8 cellular contexts compared by ENCODE assay signal in genomic region chr4:42397635-42398447, GRCh38. TPM values are rescaled to one million over a fixed set of nuclear protein-coding genes. Genes with fewer than 3 reads are reported as not detected.
A peak's percentile ranks its signal among the peaks of the same experiment; 100 is the strongest.
DNase-seq lines count a peak whose midpoint lies in the region; ATAC-seq, FAIRE-seq and TF ChIP-seq lines count a peak whose summit lies in the region.

No MANE protein-coding gene starts in this region.

- FAIRE-seq in HepG2 (lab: Jason Lieb, UNC) = no peak

- TF ChIP-seq RAD21 in HepG2 (CRISPR knock-in tag; IDR thresholded peaks at IDR 0.05) = no peak

- in situ Hi-C loops in HepG2 (cut with HindIII; ENCODE audit: extremely low pct_ligation_motif_present, low pct_unique_long_range_greater_than_20kb) = no loop called here

- H3K36me3 ChIP-seq in MM.1S (replicated peaks; ENCODE audit: insufficient read depth, low read length) (no peaks in the 10 kb centered on the region), breast epithelium (no peaks in the 10 kb centered on the region), HepG2 (replicated peaks in 1 of 2; ENCODE audit: control insufficient read depth in 1 of 2, insufficient read depth in 2 of 2, low read length in 2 of 2) (no peaks in the 10 kb centered on the region), testis (ENCODE audit: low read depth, missing control alignments) (no peaks in the 10 kb centered on the region)

- peaks cover 24% of the 10 kb centered on the region for H3K27me3 ChIP-seq in MM.1S (replicated peaks; ENCODE audit: insufficient read depth, low read length)
- peaks cover 0 to 62% of the 10 kb centered on the region in 2 donors for H3K27me3 ChIP-seq in breast epithelium
- H3K27me3 ChIP-seq in HepG2 (ENCODE audit: control insufficient read depth in 1 of 2, insufficient read depth in 2 of 2, low read length in 2 of 2) = peaks cover 2 to 51% of the 10 kb centered on the region in 2 experiments
- H3K27me3 ChIP-seq in testis = no peaks in the 10 kb centered on the region

- 20% methylated on average over 5 of the region's 82 CpGs for WGBS in HepG2 (ENCODE audit: low lambda C conversion rate)
- WGBS in testis, 2 donors = 1 to 3% methylated on average over 13 to 65 of the region's 82 CpGs

- H3K4me3 ChIP-seq in MM.1S (ENCODE audit: low read length) (peak overlapping the region; percentile 71), breast epithelium (peak overlapping the region; percentile 41 to 64 (median 50)), HepG2 (replicated peaks in 1 of 3; ENCODE audit: insufficient read depth in 1 of 3, low read depth in 2 of 3, low read length in 3 of 3) (no peak overlapping the region), testis (peak overlapping the region; percentile 44 to 46)

- H4K20me1 ChIP-seq in MM.1S (ENCODE audit: insufficient read depth, low read length) = no peaks in the 10 kb centered on the region
- no peaks in the 10 kb centered on the region for H4K20me1 ChIP-seq in HepG2 (ENCODE audit: insufficient read depth, low read length)

- peak overlapping the region; percentile 69 for H2AFZ ChIP-seq in MM.1S (ENCODE audit: low read length)
- H2AFZ ChIP-seq in HepG2 (ENCODE audit: low read length) = no peak overlapping the region

- TF ChIP-seq EP300 in HepG2 (IDR thresholded peaks at IDR 0.05; ENCODE audit: low read depth in 2 of 2, low read length in 2 of 2) = no peak
- no peak for TF ChIP-seq EP300 in HepG2 (CRISPR knock-in tag; IDR thresholded peaks at IDR 0.05; ENCODE audit: borderline replicate concordance)

- H3K4me1 ChIP-seq in MM.1S (ENCODE audit: low read length) = 0 out of 2 replicates have a peak, but pooled peaks cover 3% of the 10 kb centered on the region
- no peaks in the 10 kb centered on the region for H3K4me1 ChIP-seq in breast epithelium
- no peaks in the 10 kb centered on the region for H3K4me1 ChIP-seq in HepG2 (ENCODE audit: insufficient read depth, low read length)
- peaks cover 6% of the 10 kb centered on the region for H3K4me1 ChIP-seq in testis

- no peaks in the 10 kb centered on the region for H3K9me3 ChIP-seq in MM.1S (replicated peaks; ENCODE audit: insufficient read depth, low read length)
- no peaks in the 10 kb centered on the region for H3K9me3 ChIP-seq in breast epithelium
- no peaks in the 10 kb centered on the region for H3K9me3 ChIP-seq in HepG2 (ENCODE audit: low read length)
- H3K9me3 ChIP-seq in testis = no peaks in the 10 kb centered on the region

- H3K9ac ChIP-seq in MM.1S (ENCODE audit: low read length) = no peak overlapping the region; the same call in 1 of the 2 replicates
- H3K9ac ChIP-seq in HepG2 (ENCODE audit: insufficient read depth, low read depth, low read length) = no peak overlapping the region

- CTCF ChIA-PET in GM10248 (lab: Yijun Ruan, JAX) = interaction anchor here (1.2 to 1.5 kb wide), 4 partner anchors 11 to 114 kb away, joined by 3 to 4 read pairs (median 4); no protein-coding TSS in a partner anchor
- CTCF ChIA-PET in HepG2 (lab: Yijun Ruan, JAX; ENCODE audit: low intra/inter-chr PET ratio, low total read pairs) = no interaction called here

- no peaks in the 10 kb centered on the region for H3K9me2 ChIP-seq in MM.1S (replicated peaks; ENCODE audit: insufficient read depth, low read length)

- no peak overlapping the region for H3K27ac ChIP-seq in MM.1S (ENCODE audit: low read length)
- H3K27ac ChIP-seq in breast epithelium = no peak overlapping the region
- H3K27ac ChIP-seq in HepG2 (ENCODE audit: extremely low read length, insufficient read depth, low read length) = no peak overlapping the region
- no peak overlapping the region for H3K27ac ChIP-seq in testis

- DNase-seq in GM10248 (ENCODE audit: extremely low spot score) (peak; percentile 38), MM.1S (peak; percentile 25), breast epithelium (ENCODE audit: low spot score in 2 of 2) (no peak), HepG2 (ENCODE audit: low spot score) (no peak), testis (no peak)

- H3K4me2 ChIP-seq in MM.1S (ENCODE audit: low read depth, low read length) (peak overlapping the region; percentile 99), HepG2 (ENCODE audit: low read depth, low read length) (no peak overlapping the region)

- POLR2A ChIA-PET in GM10248 (lab: Yijun Ruan, JAX) = no interaction called here
- POLR2A ChIA-PET in HepG2 (lab: Yijun Ruan, JAX) = no interaction called here

- ATAC-seq in GM21723 (IDR thresholded peaks at IDR 0.05; ENCODE audit: unreplicated experiment) = peak; percentile 47
- ATAC-seq in HepG2 = peak; percentile 42
- ATAC-seq in HG02970 (IDR thresholded peaks at IDR 0.05; ENCODE audit: low FRiP score, unreplicated experiment) = no peak
- ATAC-seq in HG03460 (IDR thresholded peaks at IDR 0.05; ENCODE audit: unreplicated experiment) = no peak

- H3F3A ChIP-seq in MM.1S (ENCODE audit: insufficient read depth, low read length) = no peaks in the 10 kb centered on the region

- BruUV-seq in HepG2 (replicated peaks; lab: Mats Ljungman, UMichigan) = no TSS peak

- no peaks in the 10 kb centered on the region for H3K79me2 ChIP-seq in MM.1S (ENCODE audit: low read length)
- H3K79me2 ChIP-seq in HepG2 (ENCODE audit: insufficient read depth, low read length) = no peaks in the 10 kb centered on the region

- intact Hi-C loops in breast epithelium (cut with DNase I; ENCODE audit: low total_unique reads) = no loop called here
- intact Hi-C loops in HepG2 (cut with micrococcal nuclease; ENCODE audit: unreplicated experiment) = no loop called here
- intact Hi-C loops in testis (cut with DNase I; ENCODE audit: low total_unique reads) = no loop called here

- no peak for TF ChIP-seq CTCF in GM10248 (IDR thresholded peaks at IDR 0.05; ENCODE audit: control extremely low read depth, extremely low read depth, low read depth, missing control alignments)
- TF ChIP-seq CTCF in MM.1S (IDR thresholded peaks at IDR 0.05; ENCODE audit: low read length) = no peak
- no peak for TF ChIP-seq CTCF in breast epithelium (IDR thresholded peaks at IDR 0.05)
- no peak for TF ChIP-seq CTCF in HepG2 (CRISPR knock-in tag; IDR thresholded peaks at IDR 0.05)
- TF ChIP-seq CTCF in testis (IDR thresholded peaks at IDR 0.05) = no peak

- TF ChIP-seq POLR2A in breast epithelium (IDR thresholded peaks at IDR 0.05) (no peak), HepG2 (IDR thresholded peaks at IDR 0.05; ENCODE audit: insufficient read depth in 1 of 2, low read depth in 2 of 2, low read length in 2 of 2) (no peak), testis (IDR thresholded peaks at IDR 0.05) (no peak)

TF ChIP-seq in HepG2, 621 proteins besides CTCF, POLR2A, EP300 and RAD21:
- no peak for TF ChIP-seq ZNF672 (CRISPR knock-in tag; IDR thresholded peaks at IDR 0.05)
- 0 out of 2 replicates have a peak, but pooled peaks have one; percentile 64 for TF ChIP-seq EZH2 (conservative IDR thresholded peaks at IDR 0.05; ENCODE audit: low read depth, low read length)
- TF ChIP-seq TMF1 (CRISPR knock-in tag; IDR thresholded peaks at IDR 0.05; ENCODE audit: low read depth) = no peak
TF ChIP-seq in HepG2: peak in this region for 1.

RNA-seq across cellular contexts. Expression of gene SHISA3, which starts 0.6 kb away (rescaled TPM):
- total RNA-seq in breast epithelium = 1 to 10 TPM in 1 of 3 donors, under 1 TPM in 2; 0.33 to 3.8 (median 0.73) TPM
- not detected in 2 replicates for total RNA-seq in HepG2 (2016; rRNA removed; fragmentation: Illumina TruSeq; extraction: Trizol)
- total RNA-seq in HepG2 (2016; cell fraction: cytosol; rRNA removed; fragmentation: Illumina TruSeq; extraction: Trizol; ENCODE audit: low read depth) = not detected in 2 replicates
- not detected in 2 replicates for total RNA-seq in HepG2 (2016; cell fraction: insoluble cytoplasmic fraction; rRNA removed; fragmentation: Illumina TruSeq; extraction: Trizol)
- total RNA-seq in HepG2 (2016; cell fraction: membrane; rRNA removed; fragmentation: Illumina TruSeq; extraction: Trizol) = not detected in 2 replicates
- not detected in 2 replicates for total RNA-seq in HepG2 (2016; cell fraction: nucleus; rRNA removed; fragmentation: Illumina TruSeq; extraction: Trizol)
- not detected in 2 replicates for polyA plus RNA-seq in HepG2 (2011; rRNA removed)
- not detected in 2 replicates for polyA plus RNA-seq in HepG2 (2011; cell fraction: cytosol; rRNA removed)
- not detected in 2 replicates for polyA plus RNA-seq in HepG2 (2011; cell fraction: nucleus; rRNA removed)
- not detected in 2 replicates for polyA plus RNA-seq in HepG2 (2012)
- polyA plus RNA-seq in HepG2 (2016; cell fraction: cytosol; fragmentation: Illumina TruSeq; extraction: Trizol; ENCODE audit: low read depth) = not detected in 2 replicates
- polyA plus RNA-seq in HepG2 (2016; cell fraction: insoluble cytoplasmic fraction; fragmentation: Illumina TruSeq; extraction: Trizol; ENCODE audit: low read depth) = not detected in 2 replicates
- polyA plus RNA-seq in HepG2 (2016; cell fraction: membrane; fragmentation: Illumina TruSeq; extraction: Trizol; ENCODE audit: low read depth) = not detected in 2 replicates
- polyA plus RNA-seq in HepG2 (2016; cell fraction: nucleus; fragmentation: Illumina TruSeq; extraction: Trizol; ENCODE audit: insufficient read depth, low read depth) = not detected in 2 replicates
- not detected in 2 replicates for polyA minus RNA-seq in HepG2 (2011; rRNA and poly(A)+ RNA removed; ENCODE audit: low replicate concordance)
- polyA minus RNA-seq in HepG2 (2011; cell fraction: cytosol; rRNA and poly(A)+ RNA removed) = not detected in 2 replicates
- polyA minus RNA-seq in HepG2 (2011; cell fraction: nucleus; rRNA and poly(A)+ RNA removed) = not detected in 2 replicates
- under 1 TPM in 1 of 2 donors, not detected in 1; 0.81 TPM for total RNA-seq in testis
- 1.6 TPM for polyA plus RNA-seq in testis (ENCODE audit: insufficient read depth, low read depth, low replicate concordance)

Comparison
In these comparisons a context has a peak if more than half of its experiments do, and no peak if none do; other contexts are left out.
1. DNase-seq: peak in GM10248 (single experiment) and MM.1S (single experiment); none in breast epithelium (0 of 2), HepG2 (single experiment) and testis (single experiment).
2. ATAC-seq: peak in GM21723 (single experiment) and HepG2 (single experiment); none in HG02970 (single experiment) and HG03460 (single experiment).
3. H3K4me3 ChIP-seq: peak in MM.1S (single experiment), breast epithelium (3 of 3) and testis (2 of 2); none in HepG2 (0 of 3).